In genomic region chr7:114081606-114082425, GRCh38 we compare ENCODE assay signal across 8 cellular contexts.
A peak's percentile ranks its signal among the peaks of the same experiment; 100 is the strongest.
DNase-seq lines count a peak whose midpoint lies in the region; ATAC-seq and TF ChIP-seq lines count a peak whose summit lies in the region.

No MANE protein-coding gene starts in this region.

- H2AK5ac ChIP-seq in mesenchymal stem cell (ENCODE audit: low read length, severe bottlenecking), result peak overlapping the region; percentile 53

- H3K4ac ChIP-seq in mesenchymal stem cell (ENCODE audit: low read depth in 1 of 2, low read length in 2 of 2), result no peak overlapping the region

- DNase-seq in AG09319 (ENCODE audit: extremely low read depth, low read depth) (peak; percentile 35), GM20000 (ENCODE audit: low spot score) (peak; percentile 56), NCI-H526 (lab: John Stamatoyannopoulos, UW) (peak; percentile 11 to 55), cardiac fibroblast (ENCODE audit: low read depth in 2 of 2) (peak; percentile 70 to 72), mesenchymal stem cell (peak; percentile 54), GOT3 (lab: John Stamatoyannopoulos, UW) (no peak)
- DNase-seq in activated CD8-positive, alpha-beta memory T cell treated with anti-CD3 and anti-CD28 coated beads, Interleukin-2, amount 50 U/mL, for 4 hours, result no peak

- no peak overlapping the region for H4K8ac ChIP-seq in mesenchymal stem cell (ENCODE audit: low read length)

- no peak for ATAC-seq in GM21423 (IDR thresholded peaks at IDR 0.05; ENCODE audit: unreplicated experiment)

- H3K4me2 ChIP-seq in mesenchymal stem cell (ENCODE audit: low read length, poor library complexity, severe bottlenecking), result no peak overlapping the region

- 39% methylated on average over 3 of the region's 6 CpGs for WGBS in mesenchymal stem cell

- no peak overlapping the region for H2BK120ac ChIP-seq in mesenchymal stem cell (ENCODE audit: low read depth, low read length)

- H3K4me3 ChIP-seq in cardiac fibroblast (replicated peaks in 1 of 2; ENCODE audit: low read depth in 2 of 2, low read length in 2 of 2) (no peak overlapping the region), mesenchymal stem cell (ENCODE audit: insufficient read depth in 1 of 2, low read depth in 1 of 2, low read length in 2 of 2) (peak overlapping the region in 1 of 2 experiments; percentile 82)

- no peaks in the 10 kb centered on the region for H3K36me3 ChIP-seq in mesenchymal stem cell (ENCODE audit: control insufficient read depth in 1 of 2, insufficient read depth in 2 of 2, low read depth in 1 of 2, low read length in 2 of 2)

- H3K27ac ChIP-seq in mesenchymal stem cell (ENCODE audit: low read length, poor library complexity, severe bottlenecking), result no peak overlapping the region

- no peak overlapping the region for H2BK5ac ChIP-seq in mesenchymal stem cell (ENCODE audit: low read depth, low read length, poor library complexity, severe bottlenecking)

- H3K9me3 ChIP-seq in mesenchymal stem cell (ENCODE audit: control insufficient read depth, low read length), result no peaks in the 10 kb centered on the region

- no peak overlapping the region for H2AFZ ChIP-seq in mesenchymal stem cell (ENCODE audit: low read depth, low read length)

- no peaks in the 10 kb centered on the region for H3K27me3 ChIP-seq in mesenchymal stem cell (ENCODE audit: control insufficient read depth in 1 of 2, insufficient read depth in 1 of 2, low read length in 2 of 2)

- peaks cover 2% of the 10 kb centered on the region for H3K79me1 ChIP-seq in mesenchymal stem cell (replicated peaks; ENCODE audit: low read length, poor library complexity, severe bottlenecking)

- H2BK12ac ChIP-seq in mesenchymal stem cell (ENCODE audit: low read length in 2 of 2), result no peak overlapping the region

- H3K9ac ChIP-seq in mesenchymal stem cell (ENCODE audit: low read length), result peak overlapping the region; percentile 89

- TF ChIP-seq CTCF in AG09319 (IDR thresholded peaks at IDR 0.05; ENCODE audit: low read depth, low read length), result peak; percentile 64
- no peak for TF ChIP-seq CTCF in GM20000 (IDR thresholded peaks at IDR 0.05; ENCODE audit: extremely low read depth, missing control alignments)
- TF ChIP-seq CTCF in cardiac fibroblast (IDR thresholded peaks at IDR 0.05; ENCODE audit: low read depth, low read length), result peak; percentile 36

- H2BK15ac ChIP-seq in mesenchymal stem cell (ENCODE audit: low read depth, poor library complexity, severe bottlenecking), result no peak overlapping the region

- no peak overlapping the region for H3K14ac ChIP-seq in mesenchymal stem cell (ENCODE audit: low read length in 2 of 2)

- H3K23ac ChIP-seq in mesenchymal stem cell (ENCODE audit: low read length in 2 of 2), result no peak overlapping the region

- no peak overlapping the region for H3K18ac ChIP-seq in mesenchymal stem cell (ENCODE audit: low read depth in 1 of 2, low read length in 2 of 2)

- no peak overlapping the region for H4K91ac ChIP-seq in mesenchymal stem cell (ENCODE audit: low read length)

- H3K4me1 ChIP-seq in mesenchymal stem cell (ENCODE audit: control insufficient read depth, insufficient read depth, low read depth, low read length), result peaks cover 15% of the 10 kb centered on the region

Comparison
In these comparisons a context has a peak if more than half of its experiments do, and no peak if none do; other contexts are left out.
1. DNase-seq: peak in AG09319 (single experiment), GM20000 (single experiment), NCI-H526 (2 of 2), cardiac fibroblast (2 of 2) and mesenchymal stem cell (single experiment); none in activated CD8-positive, alpha-beta memory T cell treated with anti-CD3 and anti-CD28 coated beads, Interleukin-2, amount 50 U/mL, for 4 hours (single experiment) and GOT3 (single experiment).